18 cellular contexts compared by ENCODE assay signal in the genomic region with DNA sequence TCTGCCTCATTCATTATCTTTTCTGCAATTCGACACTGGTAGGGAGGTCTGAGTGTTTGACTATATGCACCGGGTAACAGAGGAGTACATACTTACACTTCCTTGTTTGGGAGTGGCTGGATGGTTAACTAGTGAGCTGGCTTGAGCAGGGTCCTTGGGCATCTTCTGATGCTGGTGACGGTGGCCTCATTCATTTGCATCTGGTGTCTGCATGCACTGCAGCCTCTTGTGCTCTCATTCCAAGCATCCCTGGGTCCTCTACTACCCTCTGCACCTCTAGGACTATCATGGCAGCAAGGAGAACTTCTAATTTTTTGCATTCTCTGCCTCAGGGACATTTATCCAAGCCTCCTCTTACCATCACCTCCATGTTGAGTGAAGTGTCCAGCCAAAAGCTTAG.
"Had no signal": no experiment of that assay in that cellular context is flagged by ENCODE, and none has a peak within 500 bp of the region (broad histone marks: within the 10 kb centered on the region; RNA-seq: fewer than 3 reads in every experiment).

No MANE protein-coding gene starts in this region.

- H3K4me1 ChIP-seq: left lung, sigmoid colon, upper lobe of right lung had no signal

- H3K4me3 ChIP-seq: left lung, lung, sigmoid colon, upper lobe of right lung had no signal

- H3K36me3 ChIP-seq: brain microvascular endothelial cell, left lung, sigmoid colon, upper lobe of right lung had no signal

- H3K27ac ChIP-seq: brain microvascular endothelial cell, left lung, sigmoid colon, upper lobe of right lung, VCaP had no signal

- DNase-seq: activated CD4-positive, alpha-beta memory T cell treated with anti-CD3 and anti-CD28 coated beads, Interleukin-2, amount 10 ng/mL, durations not matched to agents 7 days and 5 days; activated CD4-positive, alpha-beta T cell treated with anti-CD3 and anti-CD28 coated beads, Interleukin-2, amount 10 ng/mL, durations not matched to agents 24 days and 14 days; activated gamma-delta T cell; aorta; brain microvascular endothelial cell; central memory CD4-positive, alpha-beta T cell; dermis blood vessel endothelial cell; effector memory CD4-positive, alpha-beta T cell; foreskin melanocyte; immature natural killer cell; left lung; natural killer cell; sigmoid colon; stimulated activated CD4-positive, alpha-beta T cell treated with anti-CD3 and anti-CD28 coated beads, Interleukin-4, amount 100 ng/mL, for 1 hour; stimulated activated naive CD4-positive, alpha-beta T cell; upper lobe of right lung had no signal

- H3K27me3 ChIP-seq: brain microvascular endothelial cell, left lung, sigmoid colon, upper lobe of right lung had no signal

- H3K9me3 ChIP-seq: left lung, sigmoid colon, upper lobe of right lung had no signal
